ENCODE assay signal across 8 cellular contexts in genomic region chr20:59159091-59159821, GRCh38. TPM values are rescaled to one million over a fixed set of nuclear protein-coding genes. Genes with fewer than 3 reads are reported as not detected.
DNase-seq lines count a peak whose midpoint lies in the region; ATAC-seq and TF ChIP-seq lines count a peak whose summit lies in the region.

No MANE protein-coding gene starts in this region.

- peak; percentile 56 for ATAC-seq in activated T-helper 17 cell treated with anti-CD3 and anti-CD28 coated beads, Interleukin-2, amount 50 U/mL, for 72 hours (replicated peaks)
- ATAC-seq in mucosa of descending colon (peak; percentile 75), HG03139 (IDR thresholded peaks at IDR 0.05; ENCODE audit: unreplicated experiment) (no peak), GM19455 (IDR thresholded peaks at IDR 0.05; ENCODE audit: unreplicated experiment) (no peak)

- H3K9me3 ChIP-seq in mucosa of descending colon: no peaks in the 10 kb centered on the region

- peak overlapping the region; percentile 100 for H3K27ac Mint-ChIP-seq in activated T-helper 17 cell treated with anti-CD3 and anti-CD28 coated beads, Interleukin-2, amount 50 U/mL, for 72 hours

- H3K4me3 ChIP-seq in mucosa of descending colon: no peak overlapping the region

- peak; percentile 53 for DNase-seq in stimulated activated CD4-positive, alpha-beta T cell treated with anti-CD3 and anti-CD28 coated beads, Interleukin-15, amount 100 ng/mL, for 24 hours
- no peak for DNase-seq in stimulated activated CD4-positive, alpha-beta T cell treated with anti-CD3 and anti-CD28 coated beads, Interleukin-12 subunit alpha, Interleukin-12 subunit beta, amount 100 ng/mL, for 4 hours
- DNase-seq in mucosa of descending colon (peak in 1 of 3 donors; percentile 65), LoVo (ENCODE audit: low spot score) (no peak), GM10248 (ENCODE audit: extremely low spot score) (no peak)

- TF ChIP-seq CTCF in mucosa of descending colon (IDR thresholded peaks at IDR 0.05) (no peak), GM10248 (IDR thresholded peaks at IDR 0.05; ENCODE audit: control extremely low read depth, extremely low read depth, low read depth, missing control alignments) (no peak)

- H3K9me3 Mint-ChIP-seq in activated T-helper 17 cell treated with anti-CD3 and anti-CD28 coated beads, Interleukin-2, amount 50 U/mL, for 72 hours: no peaks in the 10 kb centered on the region

- CTCF ChIA-PET in GM10248 (lab: Yijun Ruan, JAX): interaction anchor here (1.2 kb wide), 1 partner anchor 12 kb away, joined by 3 read pairs; no protein-coding TSS in a partner anchor

- H3K36me3 ChIP-seq in mucosa of descending colon (ENCODE audit: low read depth): no peaks in the 10 kb centered on the region

- no peaks in the 10 kb centered on the region for H3K27me3 Mint-ChIP-seq in activated T-helper 17 cell treated with anti-CD3 and anti-CD28 coated beads, Interleukin-2, amount 50 U/mL, for 72 hours

- H3K36me3 Mint-ChIP-seq in activated T-helper 17 cell treated with anti-CD3 and anti-CD28 coated beads, Interleukin-2, amount 50 U/mL, for 72 hours (ENCODE audit: low read depth): peaks cover 10% of the 10 kb centered on the region

- peaks cover 68% of the 10 kb centered on the region for H3K4me1 Mint-ChIP-seq in activated T-helper 17 cell treated with anti-CD3 and anti-CD28 coated beads, Interleukin-2, amount 50 U/mL, for 72 hours

- intact Hi-C loops in mucosa of descending colon (cut with DNase I, micrococcal nuclease): no loop called here

- POLR2A ChIA-PET in GM10248 (lab: Yijun Ruan, JAX): no interaction called here

- peak overlapping the region; percentile 98 for H3K4me3 Mint-ChIP-seq in activated T-helper 17 cell treated with anti-CD3 and anti-CD28 coated beads, Interleukin-2, amount 50 U/mL, for 72 hours

- H3K4me1 ChIP-seq in mucosa of descending colon (ENCODE audit: low read depth): peaks cover 3% of the 10 kb centered on the region

RNA-seq across cellular contexts. Expression of gene ZNF831, which starts 4.4 kb away (rescaled TPM):
- total RNA-seq in activated T-helper 17 cell treated with anti-CD3 and anti-CD28 coated beads, Interleukin-2, amount 50 U/mL, for 72 hours: 10 to 100 TPM; 13.5 to 17.8 TPM
- total RNA-seq in mucosa of descending colon: under 1 TPM; 0.38 to 0.89 (median 0.57) TPM

Comparison
In these comparisons a context has a peak if more than half of its experiments do, and no peak if none do; other contexts are left out.
1. ATAC-seq: peak in activated T-helper 17 cell treated with anti-CD3 and anti-CD28 coated beads, Interleukin-2, amount 50 U/mL, for 72 hours (single experiment) and mucosa of descending colon (single experiment); none in HG03139 (single experiment) and GM19455 (single experiment).
2. RNA of gene ZNF831, which starts 4.4 kb away (total RNA-seq): 13.5 to 17.8 TPM in activated T-helper 17 cell treated with anti-CD3 and anti-CD28 coated beads, Interleukin-2, amount 50 U/mL, for 72 hours; 0.38 to 0.89 TPM in mucosa of descending colon; every median in the first group is over 4 times any median in the second.